ENCODE assay signal across 8 cellular contexts in the genomic region with DNA sequence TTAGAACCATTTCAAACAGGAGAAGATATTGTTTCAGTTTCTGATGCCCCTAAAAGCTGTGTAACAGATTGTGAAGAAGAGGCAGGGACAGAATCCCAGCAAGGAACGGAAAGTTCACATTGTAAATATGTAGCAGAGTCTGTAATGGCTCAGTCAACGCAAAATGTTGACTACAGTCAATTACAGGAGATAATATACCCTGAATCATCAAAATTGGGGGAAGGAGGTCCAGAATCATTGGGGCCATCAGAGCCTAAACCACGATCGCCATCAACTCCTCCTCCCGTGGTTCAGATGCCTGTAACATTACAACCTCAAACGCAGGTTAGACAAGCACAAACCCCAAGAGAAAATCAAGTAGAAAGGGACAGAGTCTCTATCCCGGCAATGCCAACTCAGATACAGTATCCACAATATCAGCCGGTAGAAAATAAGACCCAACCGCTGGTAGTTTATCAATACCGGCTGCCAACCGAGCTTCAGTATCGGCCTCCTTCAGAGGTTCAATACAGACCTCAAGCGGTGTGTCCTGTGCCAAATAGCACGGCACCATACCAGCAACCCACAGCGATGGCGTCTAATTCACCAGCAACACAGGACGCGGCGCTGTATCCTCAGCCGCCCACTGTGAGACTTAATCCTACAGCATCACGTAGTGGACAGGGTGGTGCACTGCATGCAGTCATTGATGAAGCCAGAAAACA. TPM values are rescaled to one million over a fixed set of nuclear protein-coding genes. Genes with fewer than 3 reads are reported as not detected.
DNase-seq lines count a peak whose midpoint lies in the region; ATAC-seq and TF ChIP-seq lines count a peak whose summit lies in the region.

No MANE protein-coding gene starts in this region.

- CTCF ChIA-PET in activated CD4-positive, alpha-beta T cell treated with anti-CD3 and anti-CD28 coated beads, Interleukin-2, amount 10 ng/mL, durations not matched to agents 7 days and 5 days (lab: Charles Lee): interaction anchor here (0.6 kb wide), 1 partner anchor 230 kb away, joined by 4 read pairs; no protein-coding TSS in a partner anchor

- POLR2A ChIA-PET in activated CD4-positive, alpha-beta T cell treated with anti-CD3 and anti-CD28 coated beads, Interleukin-2, amount 10 ng/mL, durations not matched to agents 7 days and 5 days (lab: Charles Lee): no interaction called here

- no peaks in the 10 kb centered on the region for H3K9me3 ChIP-seq in lung (ENCODE audit: control insufficient read depth in 2 of 2, insufficient read depth in 1 of 2, low read length in 1 of 2)

- no peaks in the 10 kb centered on the region for H3K27me3 ChIP-seq in lung (ENCODE audit: control insufficient read depth, insufficient read depth)

- H3K4me3 ChIP-seq in lung: no peak overlapping the region

- no peak overlapping the region for H3K27ac Mint-ChIP-seq in activated CD4-positive, alpha-beta T cell treated with anti-CD3 and anti-CD28 coated beads, Interleukin-2, amount 10 ng/mL, durations not matched to agents 7 days and 5 days

- no peak overlapping the region for H3K4me3 Mint-ChIP-seq in activated CD4-positive, alpha-beta T cell treated with anti-CD3 and anti-CD28 coated beads, Interleukin-2, amount 10 ng/mL, durations not matched to agents 7 days and 5 days

- WGBS in lung, 2 donors: 28 to 30% methylated on average over 21 of the region's 21 CpGs

- H3K4me1 Mint-ChIP-seq in activated CD4-positive, alpha-beta T cell treated with anti-CD3 and anti-CD28 coated beads, Interleukin-2, amount 10 ng/mL, durations not matched to agents 7 days and 5 days: peaks cover 6% of the 10 kb centered on the region

- no peaks in the 10 kb centered on the region for H3K36me3 ChIP-seq in lung (ENCODE audit: control insufficient read depth in 2 of 2, insufficient read depth in 2 of 2, low read length in 2 of 2)

- H3K4me1 ChIP-seq in lung (ENCODE audit: control insufficient read depth in 2 of 2, insufficient read depth in 2 of 2, low read length in 2 of 2): peaks cover 0 to 13% of the 10 kb centered on the region in 2 donors

- peak; percentile 62 for ATAC-seq in HG03135 (IDR thresholded peaks at IDR 0.05; ENCODE audit: unreplicated experiment)
- ATAC-seq in lung (ENCODE audit: insufficient read depth, low FRiP score): peak; percentile 95
- ATAC-seq in GM18861 (IDR thresholded peaks at IDR 0.05; ENCODE audit: unreplicated experiment): no peak

- H3K27me3 Mint-ChIP-seq in activated CD4-positive, alpha-beta T cell treated with anti-CD3 and anti-CD28 coated beads, Interleukin-2, amount 10 ng/mL, durations not matched to agents 7 days and 5 days: peaks cover 13% of the 10 kb centered on the region

- TF ChIP-seq CTCF in lung (IDR thresholded peaks at IDR 0.05; ENCODE audit: control extremely low read depth, extremely low read depth): peak; percentile 97

- DNase-seq in EL: peak; percentile 79
- DNase-seq in NCI-H510A treated with DMSO at 0.1 percent for 48 hours (lab: John Stamatoyannopoulos, UW): peak; percentile 29
- DNase-seq in activated CD4-positive, alpha-beta T cell treated with anti-CD3 and anti-CD28 coated beads, Interleukin-2, amount 10 ng/mL, durations not matched to agents 7 days and 5 days: peak; percentile 83
- DNase-seq in dedifferentiated amniotic fluid mesenchymal stem cell (ENCODE audit: extremely low spot score): peak; percentile 67
- peak; percentile 78 for DNase-seq in lung (ENCODE audit: low spot score)
- peak; percentile 36 to 75 (median 55) for DNase-seq in stimulated activated CD4-positive, alpha-beta T cell treated with anti-CD3 and anti-CD28 coated beads, TNF-alpha, amount 100 ng/mL, for 24 hours (ENCODE audit: low read depth in 3 of 3)

- H3K36me3 Mint-ChIP-seq in activated CD4-positive, alpha-beta T cell treated with anti-CD3 and anti-CD28 coated beads, Interleukin-2, amount 10 ng/mL, durations not matched to agents 7 days and 5 days (ENCODE audit: low read depth): no peaks in the 10 kb centered on the region

- no peak overlapping the region for H3K27ac ChIP-seq in lung (ENCODE audit: low read depth in 1 of 2, low read length in 1 of 2)

- no peaks in the 10 kb centered on the region for H3K9me3 Mint-ChIP-seq in activated CD4-positive, alpha-beta T cell treated with anti-CD3 and anti-CD28 coated beads, Interleukin-2, amount 10 ng/mL, durations not matched to agents 7 days and 5 days

RNA-seq across cellular contexts. Expression of gene IGLL1, which starts 40.8 kb away (rescaled TPM):
- total RNA-seq in activated CD4-positive, alpha-beta T cell treated with anti-CD3 and anti-CD28 coated beads, Interleukin-2, amount 10 ng/mL, durations not matched to agents 7 days and 5 days: not detected
- under 1 TPM in 1 of 2 donors, not detected in 1; 0.28 TPM for total RNA-seq in lung
- under 1 TPM in 1 of 2 donors, not detected in 1; 0.16 TPM for polyA plus RNA-seq in lung

Comparison
In these comparisons a context has a peak if more than half of its experiments do, and no peak if none do; other contexts are left out.
1. DNase-seq: peak in every context shown above with its lines; median percentile 83 in activated CD4-positive, alpha-beta T cell treated with anti-CD3 and anti-CD28 coated beads, Interleukin-2, amount 10 ng/mL, durations not matched to agents 7 days and 5 days; 79 in EL; 78 in lung; 67 in dedifferentiated amniotic fluid mesenchymal stem cell; 55 in stimulated activated CD4-positive, alpha-beta T cell treated with anti-CD3 and anti-CD28 coated beads, TNF-alpha, amount 100 ng/mL, for 24 hours; 29 in NCI-H510A treated with DMSO at 0.1 percent for 48 hours.